ENCODE assay signal across 1 cellular context in genomic region chr3:48088749-48089466, GRCh38.
TF ChIP-seq lines count a peak whose summit lies in the region.

No MANE protein-coding gene starts in this region.

TF ChIP-seq in HepG2, 621 proteins besides CTCF, POLR2A, EP300 and RAD21 (continued from another document and continues in another):
- TF ChIP-seq TBP (CRISPR knock-in tag; IDR thresholded peaks at IDR 0.05) (peak; percentile 18; the same call in 1 of the 2 replicates), PATZ1 (CRISPR knock-in tag; IDR thresholded peaks at IDR 0.05) (peak; percentile 92), DR1 (CRISPR knock-in tag; IDR thresholded peaks at IDR 0.05) (peak; percentile 58; the same call in 1 of the 2 replicates), GRHL1 (CRISPR knock-in tag; conservative IDR thresholded peaks at IDR 0.05) (no peak), ZNF577 (CRISPR knock-in tag; IDR thresholded peaks at IDR 0.05; ENCODE audit: borderline replicate concordance, low read depth) (peak; percentile 89; the same call in 1 of the 2 replicates), ZNF891 (CRISPR knock-in tag; IDR thresholded peaks at IDR 0.05) (peak; percentile 83; the same call in 1 of the 2 replicates), ATF1 (CRISPR knock-in tag; IDR thresholded peaks at IDR 0.05) (no peak), GATAD1 (CRISPR knock-in tag; IDR thresholded peaks at IDR 0.05) (peak; percentile 52), FIP1L1 (IDR thresholded peaks at IDR 0.05; ENCODE audit: borderline replicate concordance, insufficient read depth, low read depth, low read length) (no peak), TCF7 (IDR thresholded peaks at IDR 0.05; ENCODE audit: low read depth) (no peak), ZBTB34 (CRISPR knock-in tag; IDR thresholded peaks at IDR 0.05) (no peak), ZSCAN12 (CRISPR knock-in tag; IDR thresholded peaks at IDR 0.05) (peak; percentile 67; the same call in 1 of the 2 replicates), ZNF605 (CRISPR knock-in tag; IDR thresholded peaks at IDR 0.05) (0 out of 2 replicates have a peak, but pooled peaks have one; percentile 56), ZNF124 (CRISPR knock-in tag; IDR thresholded peaks at IDR 0.05) (peak; percentile 47; the same call in 1 of the 2 replicates), CBFB (CRISPR knock-in tag; IDR thresholded peaks at IDR 0.05) (peak; percentile 84), SIN3A (IDR thresholded peaks at IDR 0.05; ENCODE audit: borderline replicate concordance, low read depth, low read length) (peak; percentile 54; the same call in 1 of the 2 replicates), KDM4B (CRISPR knock-in tag; IDR thresholded peaks at IDR 0.05) (no peak), NFE2 (CRISPR knock-in tag; IDR thresholded peaks at IDR 0.05) (no peak), LRRFIP1 (CRISPR knock-in tag; conservative IDR thresholded peaks at IDR 0.05) (no peak), NFE2L2 (IDR thresholded peaks at IDR 0.05; ENCODE audit: low read length) (no peak), JDP2 (CRISPR knock-in tag; IDR thresholded peaks at IDR 0.05; ENCODE audit: borderline replicate concordance) (no peak), ZBTB46 (CRISPR knock-in tag; IDR thresholded peaks at IDR 0.05; ENCODE audit: borderline replicate concordance) (no peak), ZNF10 (CRISPR knock-in tag; IDR thresholded peaks at IDR 0.05; ENCODE audit: borderline replicate concordance, low read depth) (no peak), SP1 (IDR thresholded peaks at IDR 0.05) (no peak), SP1 (CRISPR knock-in tag; IDR thresholded peaks at IDR 0.05) (peak; percentile 72), SNRNP70 (IDR thresholded peaks at IDR 0.05; ENCODE audit: low read depth, low read length) (no peak), ZNF691 (CRISPR knock-in tag; IDR thresholded peaks at IDR 0.05; ENCODE audit: borderline replicate concordance, low read depth) (peak; percentile 43; the same call in 1 of the 2 replicates), HOXA5 (CRISPR knock-in tag; IDR thresholded peaks at IDR 0.05) (peak; percentile 96), SMARCE1 (IDR thresholded peaks at IDR 0.05; ENCODE audit: borderline replicate concordance) (no peak), HMGA1 (CRISPR knock-in tag; conservative IDR thresholded peaks at IDR 0.05) (no peak), FOXM1 (CRISPR knock-in tag; IDR thresholded peaks at IDR 0.05) (no peak), ZBTB26 (CRISPR knock-in tag; IDR thresholded peaks at IDR 0.05; ENCODE audit: borderline replicate concordance) (peak; percentile 82), ZMAT5 (CRISPR knock-in tag; IDR thresholded peaks at IDR 0.05; ENCODE audit: borderline replicate concordance, low read depth) (no peak), HNRNPUL1 (IDR thresholded peaks at IDR 0.05; ENCODE audit: low read depth, low read length) (no peak), NAIF1 (CRISPR knock-in tag; IDR thresholded peaks at IDR 0.05; ENCODE audit: borderline replicate concordance) (peak; percentile 73; the same call in 1 of the 2 replicates), MXD4 (CRISPR knock-in tag; IDR thresholded peaks at IDR 0.05) (peak; percentile 73), ZNF362 (CRISPR knock-in tag; IDR thresholded peaks at IDR 0.05; ENCODE audit: borderline replicate concordance) (peak; percentile 35; the same call in 1 of the 2 replicates), GATAD2A (CRISPR knock-in tag; IDR thresholded peaks at IDR 0.05) (peak; percentile 43), SRF (IDR thresholded peaks at IDR 0.05; ENCODE audit: low read depth, low read length) (no peak), FOXJ3 (CRISPR knock-in tag; IDR thresholded peaks at IDR 0.05; ENCODE audit: borderline replicate concordance) (0 out of 2 replicates have a peak, but pooled peaks have one; percentile 31), ZNF3 (CRISPR knock-in tag; IDR thresholded peaks at IDR 0.05) (no peak), MAX (IDR thresholded peaks at IDR 0.05) (no peak; the same call in 1 of the 2 replicates), ZNF44 (CRISPR knock-in tag; IDR thresholded peaks at IDR 0.05) (no peak)
